ENCODE assay signal across 8 cellular contexts in the genomic region with DNA sequence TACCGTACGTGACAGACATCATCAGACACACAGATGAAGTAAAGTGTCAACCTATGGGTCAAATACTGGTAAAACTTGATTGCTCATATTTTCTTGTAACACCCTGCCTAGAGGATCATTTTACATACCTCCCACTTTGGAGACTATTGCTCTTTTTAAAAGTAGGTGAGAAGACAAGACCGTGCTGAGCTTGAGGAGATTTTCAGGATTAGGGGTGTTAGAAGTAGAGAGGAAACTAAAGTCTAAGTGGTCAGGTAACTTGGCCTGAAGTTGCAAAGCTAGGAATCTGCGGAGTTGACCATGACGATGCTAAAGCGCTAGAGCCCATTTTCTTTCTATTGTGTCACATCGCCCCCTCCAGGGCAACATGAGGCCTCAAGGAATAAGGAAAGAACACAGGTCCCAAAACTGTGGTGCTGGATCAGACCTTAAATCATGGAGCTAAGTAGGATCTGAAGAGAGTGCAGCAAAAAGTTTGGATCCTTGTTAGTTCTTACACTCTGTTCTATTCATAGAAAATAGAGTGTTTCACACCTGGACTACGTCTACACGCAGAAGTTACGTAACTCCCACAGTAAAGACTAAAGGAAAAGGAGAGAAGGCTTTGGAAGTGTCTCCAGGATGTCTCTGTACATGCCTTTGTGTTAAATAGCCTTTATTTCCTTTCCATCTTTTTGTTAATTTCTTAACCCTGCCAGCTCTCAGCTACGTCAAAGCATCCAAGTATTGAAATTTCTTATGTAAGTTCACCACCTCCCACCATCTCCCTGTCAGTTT. TPM values are rescaled to one million over a fixed set of nuclear protein-coding genes. Genes with fewer than 3 reads are reported as not detected.
DNase-seq lines count a peak whose midpoint lies in the region; ATAC-seq and TF ChIP-seq lines count a peak whose summit lies in the region.

No MANE protein-coding gene starts in this region.

- H3K27me3 ChIP-seq in SU-DHL-6 (ENCODE audit: low read length) = no peaks in the 10 kb centered on the region
- H3K27me3 ChIP-seq in esophagus squamous epithelium = no peaks in the 10 kb centered on the region

- H3K27ac Mint-ChIP-seq in naive B cell = peak overlapping the region in 3 of 6 donors; percentile 1 to 44 (median 6)
- H3K27ac Mint-ChIP-seq in effector memory CD8-positive, alpha-beta T cell = peak overlapping the region in 1 of 2 donors; percentile 54

- no peak for TF ChIP-seq POLR2A in esophagus squamous epithelium (IDR thresholded peaks at IDR 0.05)

- H3K36me3 ChIP-seq in SU-DHL-6 (ENCODE audit: low read length) (no peaks in the 10 kb centered on the region), esophagus squamous epithelium (no peaks in the 10 kb centered on the region)

- no peaks in the 10 kb centered on the region for H3K9me3 Mint-ChIP-seq in naive B cell
- H3K9me3 Mint-ChIP-seq in effector memory CD8-positive, alpha-beta T cell = no peaks in the 10 kb centered on the region

- peaks cover 3 to 14% (median 8%) of the 10 kb centered on the region in 3 donors for H3K4me1 Mint-ChIP-seq in naive B cell
- H3K4me1 Mint-ChIP-seq in effector memory CD8-positive, alpha-beta T cell (ENCODE audit: low read depth in 2 of 2) = peaks cover 12 to 18% of the 10 kb centered on the region in 2 donors

- H3K9me2 ChIP-seq in SU-DHL-6 (replicated peaks; ENCODE audit: insufficient read depth, low read length) = no peaks in the 10 kb centered on the region

- intact Hi-C loops in esophagus squamous epithelium (cut with DNase I) = no loop called here

- WGBS in esophagus squamous epithelium, 2 donors = 27 to 40% methylated on average over 11 of the region's 11 CpGs

- H3K4me1 ChIP-seq in esophagus squamous epithelium = peaks cover 11 to 26% (median 11%) of the 10 kb centered on the region in 3 donors

- TF ChIP-seq CTCF in SU-DHL-6 (IDR thresholded peaks at IDR 0.05; ENCODE audit: insufficient read depth, low read length, poor library complexity, severe bottlenecking) (peak; percentile 43), esophagus squamous epithelium (IDR thresholded peaks at IDR 0.05) (peak; percentile 19 to 71 (median 55))

- peak in 1 of 2 donors; percentile 58 for ATAC-seq in naive B cell (ENCODE audit: low read depth in 2 of 2)
- ATAC-seq in HG02571 (IDR thresholded peaks at IDR 0.05; ENCODE audit: unreplicated experiment) = no peak
- ATAC-seq in effector memory CD8-positive, alpha-beta T cell (replicated peaks) = no peak
- ATAC-seq in HG02870 (IDR thresholded peaks at IDR 0.05; ENCODE audit: unreplicated experiment) = no peak

- H3K79me2 ChIP-seq in SU-DHL-6 (ENCODE audit: insufficient read depth, low read length) = 0 out of 2 replicates have a peak, but pooled peaks cover 4% of the 10 kb centered on the region

- DNase-seq in DMS53 (lab: John Stamatoyannopoulos, UW) (peak; percentile 63), HK-2 (ENCODE audit: unreplicated experiment) (peak; percentile 3), esophagus squamous epithelium (lab: John Stamatoyannopoulos, UW) (no peak), naive B cell (peak; percentile 17)
- no peak for DNase-seq in effector memory CD8-positive, alpha-beta T cell

- H3F3A ChIP-seq in SU-DHL-6 (ENCODE audit: insufficient read depth) = no peaks in the 10 kb centered on the region

- H3K4me3 ChIP-seq in SU-DHL-6 (ENCODE audit: insufficient read depth, low read length, poor library complexity, severe bottlenecking) (no peak overlapping the region), esophagus squamous epithelium (peak overlapping the region in 1 of 4 donors; percentile 25)

- H3K9me3 ChIP-seq in SU-DHL-6 (ENCODE audit: insufficient read depth, low read length) (no peaks in the 10 kb centered on the region), esophagus squamous epithelium (no peaks in the 10 kb centered on the region)

- H3K4me2 ChIP-seq in SU-DHL-6 (ENCODE audit: low read depth, low read length, poor library complexity, severe bottlenecking) = no peak overlapping the region

- no peaks in the 10 kb centered on the region for H3K27me3 Mint-ChIP-seq in naive B cell
- no peaks in the 10 kb centered on the region for H3K27me3 Mint-ChIP-seq in effector memory CD8-positive, alpha-beta T cell

- no peak overlapping the region for H2AFZ ChIP-seq in SU-DHL-6 (ENCODE audit: low read depth, low read length, severe bottlenecking)

- no peak overlapping the region for H3K9ac ChIP-seq in SU-DHL-6 (ENCODE audit: low read length)

- no peaks in the 10 kb centered on the region for H3K36me3 Mint-ChIP-seq in naive B cell
- peaks cover 3% of the 10 kb centered on the region for H3K36me3 Mint-ChIP-seq in effector memory CD8-positive, alpha-beta T cell (ENCODE audit: insufficient read depth)

- no peak overlapping the region for H3K27ac ChIP-seq in SU-DHL-6 (ENCODE audit: low read depth, low read length)
- H3K27ac ChIP-seq in esophagus squamous epithelium = peak overlapping the region in 1 of 4 donors; percentile 25

- peak overlapping the region in 6 of 8 donors; percentile 2 to 66 (median 57) for H3K4me3 Mint-ChIP-seq in naive B cell
- no peak overlapping the region for H3K4me3 Mint-ChIP-seq in effector memory CD8-positive, alpha-beta T cell

- H4K20me1 ChIP-seq in SU-DHL-6 (ENCODE audit: low read depth, low read length) = peaks cover 29% of the 10 kb centered on the region; the same call in 1 of the 2 replicates

RNA-seq across cellular contexts. Expression of gene DTNB, which starts 8.7 kb away (rescaled TPM):
- 10 to 100 TPM in 2 of 4 donors, 1 to 10 TPM in 2; 7.8 to 17.2 (median 9.6) TPM for total RNA-seq in esophagus squamous epithelium
- polyA plus RNA-seq in naive B cell (ENCODE audit: low read depth in 6 of 6) = 10 to 100 TPM in 5 of 6 donors, 1 to 10 TPM in 1; 7.8 to 25.4 (median 16.1) TPM

Comparison
In these comparisons a context has a peak if more than half of its experiments do, and no peak if none do; other contexts are left out.
1. DNase-seq: peak in DMS53 (single experiment), HK-2 (single experiment) and naive B cell (single experiment); none in esophagus squamous epithelium (single experiment) and effector memory CD8-positive, alpha-beta T cell (0 of 3).
2. H3K4me3 Mint-ChIP-seq: peak in naive B cell (6 of 8); none in effector memory CD8-positive, alpha-beta T cell (0 of 2).